Comparison of ENCODE assay signal across 1 cellular context in genomic region chr3:126908752-126909275, GRCh38.
A peak's percentile ranks its signal among the peaks of the same experiment; 100 is the strongest.
TF ChIP-seq lines count a peak whose summit lies in the region.

No MANE protein-coding gene starts in this region.

TF ChIP-seq in K562, 482 proteins besides CTCF, POLR2A, EP300 and RAD21 (continued from another document and continues in another):
- TF ChIP-seq PBX2 (CRISPR knock-in tag; IDR thresholded peaks at IDR 0.05; ENCODE audit: low read depth): no peak
- peak; percentile 29; the same call in 1 of the 2 replicates for TF ChIP-seq PBX2 (tag; conservative IDR thresholded peaks at IDR 0.05; ENCODE audit: low read depth)
- peak; percentile 85 for TF ChIP-seq SMAD4 (CRISPR knock-in tag; conservative IDR thresholded peaks at IDR 0.05)
- no peak for TF ChIP-seq SMARCA5 (IDR thresholded peaks at IDR 0.05)
- TF ChIP-seq FOXA1 (IDR thresholded peaks at IDR 0.05; ENCODE audit: borderline replicate concordance): no peak
- no peak for TF ChIP-seq NFIX (CRISPR knock-in tag; IDR thresholded peaks at IDR 0.05; ENCODE audit: low read depth)
- TF ChIP-seq UBTF (IDR thresholded peaks at IDR 0.05; ENCODE audit: borderline replicate concordance in 1 of 2, low read depth in 2 of 2, low read length in 2 of 2): no peak
- peak; percentile 86; the same call in 1 of the 2 replicates for TF ChIP-seq ZBTB1 (CRISPR knock-in tag; IDR thresholded peaks at IDR 0.05; ENCODE audit: borderline replicate concordance, low read depth)
- TF ChIP-seq ZNF24 (IDR thresholded peaks at IDR 0.05): 0 out of 2 replicates have a peak, but pooled peaks have one; percentile 11
- TF ChIP-seq SIN3B (IDR thresholded peaks at IDR 0.05; ENCODE audit: low read depth): no peak
- peak; percentile 64 for TF ChIP-seq EP400 (IDR thresholded peaks at IDR 0.05)
- no peak for TF ChIP-seq HEY1 (CRISPR knock-in tag; IDR thresholded peaks at IDR 0.05; ENCODE audit: borderline replicate concordance)
- TF ChIP-seq BMI1 (IDR thresholded peaks at IDR 0.05; ENCODE audit: low read length): no peak
- TF ChIP-seq ETV1 (tag; conservative IDR thresholded peaks at IDR 0.05; ENCODE audit: low read depth): peak; percentile 83
- no peak for TF ChIP-seq ZNF212 (CRISPR knock-in tag; IDR thresholded peaks at IDR 0.05)
- no peak for TF ChIP-seq NUFIP1 (IDR thresholded peaks at IDR 0.05; ENCODE audit: partially characterized antibody)
- no peak for TF ChIP-seq RFX7 (CRISPR knock-in tag; IDR thresholded peaks at IDR 0.05)
- peak; percentile 88 for TF ChIP-seq NFE2 (IDR thresholded peaks at IDR 0.05; ENCODE audit: low read depth)
- TF ChIP-seq ATF7 (IDR thresholded peaks at IDR 0.05): peak; percentile 67
- TF ChIP-seq KLF6 (CRISPR knock-in tag; IDR thresholded peaks at IDR 0.05; ENCODE audit: borderline replicate concordance): no peak
- peak; percentile 65 for TF ChIP-seq POLR2G (IDR thresholded peaks at IDR 0.05; ENCODE audit: low read depth, low read length)
- TF ChIP-seq ZNF280B (CRISPR knock-in tag; IDR thresholded peaks at IDR 0.05): no peak
- TF ChIP-seq CCAR2 (IDR thresholded peaks at IDR 0.05; ENCODE audit: low read depth, low read length): no peak
- no peak for TF ChIP-seq PREB (CRISPR knock-in tag; IDR thresholded peaks at IDR 0.05)
- no peak for TF ChIP-seq DIDO1 (tag; IDR thresholded peaks at IDR 0.05; ENCODE audit: low read depth)
- TF ChIP-seq ZNF518B (CRISPR knock-in tag; IDR thresholded peaks at IDR 0.05): no peak
- TF ChIP-seq THAP12 (CRISPR knock-in tag; IDR thresholded peaks at IDR 0.05): no peak
- peak; percentile 10 for TF ChIP-seq PRDM10 (IDR thresholded peaks at IDR 0.05; ENCODE audit: partially characterized antibody)
- TF ChIP-seq NKRF (IDR thresholded peaks at IDR 0.05; ENCODE audit: borderline replicate concordance): no peak
- no peak for TF ChIP-seq HIVEP1 (CRISPR knock-in tag; IDR thresholded peaks at IDR 0.05)
- peak; percentile 84 for TF ChIP-seq CBFA2T3 (IDR thresholded peaks at IDR 0.05)
- no peak for TF ChIP-seq ARID4B (CRISPR knock-in tag; IDR thresholded peaks at IDR 0.05)
- TF ChIP-seq ZNF586 (CRISPR knock-in tag; conservative IDR thresholded peaks at IDR 0.05): no peak
